8 cellular contexts compared by ENCODE assay signal in the genomic region with DNA sequence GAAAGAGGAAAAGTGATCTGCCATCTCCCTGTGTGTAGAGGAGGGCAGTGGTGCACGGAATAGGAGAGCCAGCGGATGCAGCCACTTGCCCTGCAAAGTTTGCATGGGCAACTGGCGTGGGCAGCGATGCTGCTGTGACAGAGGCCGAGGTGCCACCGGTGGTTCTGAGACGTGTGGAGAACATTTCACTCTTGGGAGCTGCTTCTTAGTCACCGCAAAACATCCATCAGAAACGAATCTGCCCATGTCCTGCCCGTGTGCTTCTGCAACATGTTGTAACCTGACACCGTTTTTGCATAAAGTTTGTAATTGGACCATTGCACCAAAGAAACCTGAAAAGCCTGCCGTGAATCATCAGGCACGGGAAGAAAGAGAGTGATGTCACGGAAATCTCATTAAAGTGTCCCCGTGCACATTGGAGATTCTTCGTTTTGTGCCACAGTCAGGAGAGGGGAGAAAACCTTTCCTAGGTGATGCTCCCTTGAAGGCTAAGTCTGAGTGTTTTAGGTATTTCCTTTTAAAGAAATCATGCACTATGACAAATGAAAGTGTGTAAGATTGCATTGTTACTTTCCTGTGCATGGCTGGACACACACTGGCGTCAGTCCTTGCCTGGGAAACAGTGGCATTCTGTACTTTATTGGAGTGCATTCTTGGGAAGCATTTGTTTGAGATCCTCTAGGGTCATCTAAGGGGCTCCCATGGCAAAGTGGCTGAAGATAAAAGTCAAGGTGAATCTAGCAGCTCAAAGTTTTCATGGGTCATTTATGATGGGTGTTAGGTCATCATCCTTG.
DNase-seq lines count a peak whose midpoint lies in the region; ATAC-seq, FAIRE-seq and TF ChIP-seq lines count a peak whose summit lies in the region.

No MANE protein-coding gene starts in this region.

- DNase-seq in COR-L47 (lab: John Stamatoyannopoulos, UW), result peak; percentile 3
- peak; percentile 86 for DNase-seq in HFF-Myc (ENCODE audit: extremely low read depth, low read depth)
- DNase-seq in NCI-H510A (lab: John Stamatoyannopoulos, UW), result peak; percentile 63
- DNase-seq in bronchial epithelial cell (ENCODE audit: low read depth), result peak; percentile 99
- DNase-seq in lung (ENCODE audit: low spot score), result peak; percentile 56
- DNase-seq in 8988T, result no peak
- no peak for DNase-seq in activated naive CD4-positive, alpha-beta T cell treated with anti-CD3 and anti-CD28 coated beads, Interleukin-2, amount 50 U/mL, for 16 hours

- peaks cover 2 to 3% of the 10 kb centered on the region in 2 donors for H3K4me1 ChIP-seq in lung (ENCODE audit: control insufficient read depth in 2 of 2, insufficient read depth in 2 of 2, low read length in 2 of 2)

- H3K4me3 ChIP-seq in HFF-Myc (replicated peaks; ENCODE audit: low read depth, low read length) (no peak overlapping the region; the same call in 1 of the 2 replicates), bronchial epithelial cell (ENCODE audit: low read depth, low read length) (no peak overlapping the region), lung (no peak overlapping the region)

- no peaks in the 10 kb centered on the region for H3K9me3 ChIP-seq in lung (ENCODE audit: control insufficient read depth in 2 of 2, insufficient read depth in 1 of 2, low read length in 1 of 2)

- H3K27ac ChIP-seq in lung (ENCODE audit: low read depth in 1 of 2, low read length in 1 of 2), result peak overlapping the region; percentile 24 to 37

- WGBS in lung, 2 donors, result 32 to 44% methylated on average over 17 of the region's 17 CpGs

- peak; percentile 78 for ATAC-seq in lung (ENCODE audit: insufficient read depth, low FRiP score)
- no peak for ATAC-seq in GM19035 (IDR thresholded peaks at IDR 0.05; ENCODE audit: unreplicated experiment)

- TF ChIP-seq CTCF in HFF-Myc (IDR thresholded peaks at IDR 0.05; ENCODE audit: low read depth, low read length, missing control alignments), result no peak
- no peak for TF ChIP-seq CTCF in bronchial epithelial cell (IDR thresholded peaks at IDR 0.05; ENCODE audit: insufficient read depth, low read length, severe bottlenecking)
- TF ChIP-seq CTCF in lung (IDR thresholded peaks at IDR 0.05; ENCODE audit: control extremely low read depth, extremely low read depth), result no peak

- peak; percentile 86 for FAIRE-seq in bronchial epithelial cell (lab: Jason Lieb, UNC)

- no peaks in the 10 kb centered on the region for H3K36me3 ChIP-seq in bronchial epithelial cell (ENCODE audit: control insufficient read depth, insufficient read depth, low read length)
- no peaks in the 10 kb centered on the region for H3K36me3 ChIP-seq in lung (ENCODE audit: control insufficient read depth in 2 of 2, insufficient read depth in 2 of 2, low read length in 2 of 2)

- H3K27me3 ChIP-seq in bronchial epithelial cell (ENCODE audit: control insufficient read depth, insufficient read depth, low read length), result no peaks in the 10 kb centered on the region
- no peaks in the 10 kb centered on the region for H3K27me3 ChIP-seq in lung (ENCODE audit: control insufficient read depth, insufficient read depth)

Comparison
In these comparisons a context has a peak if more than half of its experiments do, and no peak if none do; other contexts are left out.
1. DNase-seq: peak in COR-L47 (single experiment), HFF-Myc (single experiment), NCI-H510A (single experiment), bronchial epithelial cell (single experiment) and lung (single experiment); none in 8988T (single experiment) and activated naive CD4-positive, alpha-beta T cell treated with anti-CD3 and anti-CD28 coated beads, Interleukin-2, amount 50 U/mL, for 16 hours (single experiment).